ENCODE assay signal across 1 cellular context in the genomic region with DNA sequence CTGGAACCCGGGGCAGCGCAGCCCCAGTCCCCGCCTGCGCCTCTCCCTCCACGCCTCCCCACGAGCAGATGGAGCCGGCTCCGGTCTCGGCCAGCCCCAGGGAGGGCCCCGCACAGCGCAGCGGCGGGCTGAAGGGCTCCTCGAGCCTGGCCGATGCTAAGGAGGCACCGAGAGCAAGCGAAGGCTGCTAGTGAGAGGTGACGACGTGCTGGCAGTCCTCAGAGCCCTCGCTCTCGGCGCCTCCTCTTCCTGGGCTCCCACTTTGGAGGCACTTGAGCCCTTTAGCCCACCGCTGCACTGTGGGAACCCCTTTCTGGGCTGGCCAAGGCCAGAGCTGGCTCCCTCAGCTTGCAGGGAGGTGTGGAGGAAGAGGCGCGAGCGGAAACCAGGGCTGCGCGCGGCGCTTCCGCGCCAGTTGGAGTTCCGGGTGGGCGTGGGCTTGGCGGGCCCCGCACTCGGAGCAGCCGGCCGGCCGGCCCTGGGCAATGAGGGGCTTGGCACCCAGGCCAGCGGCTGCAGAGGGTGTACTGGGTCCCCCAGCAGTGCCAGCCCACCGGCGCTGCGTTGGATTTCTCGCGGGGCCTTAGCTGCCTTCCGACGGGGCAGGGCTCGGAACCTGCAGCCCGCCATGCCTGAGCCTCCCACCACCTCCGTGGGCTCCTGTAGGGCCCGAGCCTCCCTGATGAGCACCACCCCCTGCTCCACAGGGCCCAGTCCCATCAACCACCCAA.
TF ChIP-seq lines count a peak whose summit lies in the region.

No MANE protein-coding gene starts in this region.

TF ChIP-seq in H1, 55 proteins besides CTCF, POLR2A, EP300 and RAD21:
- TF ChIP-seq FOSL1 (IDR thresholded peaks at IDR 0.05; ENCODE audit: insufficient read depth, low read depth, low read length) (no peak), CHD2 (IDR thresholded peaks at IDR 0.05; ENCODE audit: low read length) (no peak), CEBPB (IDR thresholded peaks at IDR 0.05; ENCODE audit: low read depth, low read length) (no peak), TBP (IDR thresholded peaks at IDR 0.05; ENCODE audit: low read depth, low read length) (no peak), SUZ12 (IDR thresholded peaks at IDR 0.05; ENCODE audit: low read length) (no peak), CBX5 (IDR thresholded peaks at IDR 0.05; ENCODE audit: low read depth, low read length) (no peak), HDAC2 (IDR thresholded peaks at IDR 0.05; ENCODE audit: borderline replicate concordance in 1 of 2, low read depth in 2 of 2, low read length in 2 of 2) (no peak), TEAD4 (IDR thresholded peaks at IDR 0.05; ENCODE audit: low read depth, low read length) (no peak), NRF1 (IDR thresholded peaks at IDR 0.05; ENCODE audit: low read depth, low read length) (no peak), BRCA1 (IDR thresholded peaks at IDR 0.05; ENCODE audit: low read depth, low read length) (no peak), CREB1 (IDR thresholded peaks at IDR 0.05) (no peak), EZH2 (IDR thresholded peaks at IDR 0.05; ENCODE audit: low read depth, low read length, severe bottlenecking) (no peak), SIN3A (conservative IDR thresholded peaks at IDR 0.05 in 1 of 2, IDR thresholded peaks at IDR 0.05 in 1 of 2; ENCODE audit: low read depth in 1 of 2, low read length in 2 of 2) (no peak), JUND (IDR thresholded peaks at IDR 0.05; ENCODE audit: low read length) (no peak), SIX5 (IDR thresholded peaks at IDR 0.05; ENCODE audit: low read depth, low read length) (no peak), SP2 (IDR thresholded peaks at IDR 0.05; ENCODE audit: low read length) (no peak)
- TF ChIP-seq, protein P1, sequence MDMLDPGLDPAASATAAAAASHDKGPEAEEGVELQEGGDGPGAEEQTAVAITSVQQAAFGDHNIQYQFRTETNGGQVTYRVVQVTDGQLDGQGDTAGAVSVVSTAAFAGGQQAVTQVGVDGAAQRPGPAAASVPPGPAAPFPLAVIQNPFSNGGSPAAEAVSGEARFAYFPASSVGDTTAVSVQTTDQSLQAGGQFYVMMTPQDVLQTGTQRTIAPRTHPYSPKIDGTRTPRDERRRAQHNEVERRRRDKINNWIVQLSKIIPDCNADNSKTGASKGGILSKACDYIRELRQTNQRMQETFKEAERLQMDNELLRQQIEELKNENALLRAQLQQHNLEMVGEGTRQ (IDR thresholded peaks at IDR 0.05; ENCODE audit: low read length), result no peak
- TF ChIP-seq, protein P2, sequence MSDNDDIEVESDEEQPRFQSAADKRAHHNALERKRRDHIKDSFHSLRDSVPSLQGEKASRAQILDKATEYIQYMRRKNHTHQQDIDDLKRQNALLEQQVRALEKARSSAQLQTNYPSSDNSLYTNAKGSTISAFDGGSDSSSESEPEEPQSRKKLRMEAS (IDR thresholded peaks at IDR 0.05), result no peak
